16 cellular contexts compared by ENCODE assay signal in genomic region chr13:71798723-71799122, GRCh38.
"Had no signal": no experiment of that assay in that cellular context is flagged by ENCODE, and none has a peak within 500 bp of the region (broad histone marks: within the 10 kb centered on the region; RNA-seq: fewer than 3 reads in every experiment).

No MANE protein-coding gene starts in this region.

- H3K27me3 ChIP-seq: ovary had no signal

- H3K9me3 ChIP-seq: ovary had no signal

- ATAC-seq: activated naive CD4-positive, alpha-beta T cell treated with anti-CD3 and anti-CD28 coated beads, Interleukin-2, amount 50 U/mL, for 72 hours; activated T-cell treated with anti-CD3 and anti-CD28 coated beads, Interleukin-2, amount 50 U/mL, for 72 hours; stimulated activated effector memory CD8-positive, alpha-beta T cell treated with anti-CD3 and anti-CD28 coated beads, Interleukin-12 subunit alpha, Interleukin-12 subunit beta, amount 100 ng/mL, for 72 hours had no signal

- H3K9me3 Mint-ChIP-seq: activated B cell treated with CpG ODN at 0.5 μM for 24 hours; activated naive CD4-positive, alpha-beta T cell treated with anti-CD3 and anti-CD28 coated beads, Interleukin-2, amount 50 U/mL, for 72 hours; activated T-cell treated with anti-CD3 and anti-CD28 coated beads, Interleukin-2, amount 50 U/mL, for 72 hours; stimulated activated effector memory CD8-positive, alpha-beta T cell treated with anti-CD3 and anti-CD28 coated beads, Interleukin-12 subunit alpha, Interleukin-12 subunit beta, amount 100 ng/mL, for 72 hours had no signal

- DNase-seq: activated B cell treated with CpG ODN at 0.5 μM for 24 hours; activated CD4-positive, alpha-beta T cell treated with anti-CD3 and anti-CD28 coated beads for 48 hours; activated CD8-positive, alpha-beta memory T cell treated with anti-CD3 and anti-CD28 coated beads, Interleukin-2, amount 50 U/mL, for 48 hours; activated gamma-delta T cell; activated T-cell treated with anti-CD3 and anti-CD28 coated beads, Interleukin-2, amount 50 U/mL, for 72 hours; caudate nucleus; foreskin fibroblast; hypothalamus; mesenchymal stem cell; ovary; retina; stimulated activated CD4-positive, alpha-beta T cell treated with anti-CD3 and anti-CD28 coated beads, Interleukin-12 subunit alpha, Interleukin-12 subunit beta, amount 100 ng/mL, for 4 hours had no signal

- H3K4me1 Mint-ChIP-seq: activated B cell treated with CpG ODN at 0.5 μM for 24 hours; stimulated activated effector memory CD8-positive, alpha-beta T cell treated with anti-CD3 and anti-CD28 coated beads, Interleukin-12 subunit alpha, Interleukin-12 subunit beta, amount 100 ng/mL, for 72 hours had no signal

- H3K27ac Mint-ChIP-seq: activated B cell treated with CpG ODN at 0.5 μM for 24 hours; activated naive CD4-positive, alpha-beta T cell treated with anti-CD3 and anti-CD28 coated beads, Interleukin-2, amount 50 U/mL, for 72 hours; activated T-cell treated with anti-CD3 and anti-CD28 coated beads, Interleukin-2, amount 50 U/mL, for 72 hours; stimulated activated effector memory CD8-positive, alpha-beta T cell treated with anti-CD3 and anti-CD28 coated beads, Interleukin-12 subunit alpha, Interleukin-12 subunit beta, amount 100 ng/mL, for 72 hours had no signal

- H3K4me3 Mint-ChIP-seq: activated B cell treated with CpG ODN at 0.5 μM for 24 hours; activated T-cell treated with anti-CD3 and anti-CD28 coated beads, Interleukin-2, amount 50 U/mL, for 72 hours; stimulated activated effector memory CD8-positive, alpha-beta T cell treated with anti-CD3 and anti-CD28 coated beads, Interleukin-12 subunit alpha, Interleukin-12 subunit beta, amount 100 ng/mL, for 72 hours had no signal

- FAIRE-seq: colon, TTC549 had no signal

- H3K27ac ChIP-seq: ovary had no signal

- H3K27me3 Mint-ChIP-seq: activated B cell treated with CpG ODN at 0.5 μM for 24 hours had no signal

- H3K36me3 ChIP-seq: ovary had no signal

- H3K36me3 Mint-ChIP-seq: activated naive CD4-positive, alpha-beta T cell treated with anti-CD3 and anti-CD28 coated beads, Interleukin-2, amount 50 U/mL, for 72 hours; stimulated activated effector memory CD8-positive, alpha-beta T cell treated with anti-CD3 and anti-CD28 coated beads, Interleukin-12 subunit alpha, Interleukin-12 subunit beta, amount 100 ng/mL, for 72 hours had no signal

- H3K4me3 ChIP-seq: ovary had no signal
